In genomic region chr11:129764204-129764603, GRCh38 we compare ENCODE assay signal across 7 cellular contexts. TPM values are rescaled to one million over a fixed set of nuclear protein-coding genes. Genes with fewer than 3 reads are reported as not detected.
"Had no signal": no experiment of that assay in that cellular context is flagged by ENCODE, and none has a peak within 500 bp of the region (broad histone marks: within the 10 kb centered on the region; RNA-seq: fewer than 3 reads in every experiment).

No MANE protein-coding gene starts in this region.

RNA-seq across cellular contexts. Expression of gene TMEM45B, which starts 51.4 kb away (rescaled TPM):
- total RNA-seq: chondrocyte; endodermal cell; fibroblast of lung; natural killer cell treated with Interleukin-12 subunit alpha and Interleukin-12 subunit beta and Interleukin-15 and Interleukin-18, amount 100 ng/mL, for 72 hours; neural crest cell; posterior vena cava had no signal
- polyA plus RNA-seq: fibroblast of lung, heart right ventricle had no signal
